8 cellular contexts compared by ENCODE assay signal in the genomic region with DNA sequence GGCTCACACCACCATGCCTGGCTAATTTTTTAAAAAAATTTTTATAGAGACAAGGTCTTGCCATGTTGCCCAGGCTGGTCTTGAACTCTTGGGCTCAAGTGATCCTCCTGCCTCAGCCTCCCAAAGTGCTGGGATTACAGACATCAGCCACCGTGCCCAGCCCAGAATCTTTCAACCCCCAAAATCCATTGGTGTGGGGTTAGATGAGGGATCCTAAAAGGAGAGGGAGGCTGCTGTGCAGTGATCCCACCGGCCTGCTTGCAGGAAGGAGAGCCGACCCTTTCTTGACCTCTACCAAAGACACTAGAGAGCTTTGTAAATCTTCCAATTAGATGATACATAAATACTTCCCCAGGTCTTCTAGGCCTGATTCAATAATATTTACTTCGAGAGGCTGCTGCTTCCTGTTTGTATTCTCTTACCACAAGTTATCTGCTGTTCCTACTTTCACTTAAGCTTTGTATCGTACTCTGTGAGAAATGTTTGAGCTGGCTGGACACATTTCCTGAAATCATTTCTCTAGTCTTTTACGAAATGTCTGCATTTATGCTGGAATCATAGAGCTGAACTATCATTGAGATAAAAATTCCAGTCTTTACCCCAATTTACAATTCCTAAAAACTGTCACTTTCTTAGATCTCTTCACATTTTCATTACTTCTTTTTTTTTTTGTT. TPM values are rescaled to one million over a fixed set of nuclear protein-coding genes. Genes with fewer than 3 reads are reported as not detected.
DNase-seq lines count a peak whose midpoint lies in the region; ATAC-seq and TF ChIP-seq lines count a peak whose summit lies in the region.

No MANE protein-coding gene starts in this region.

- no peaks in the 10 kb centered on the region for H3K9me2 ChIP-seq in PC-9 (ENCODE audit: insufficient read depth)

- BruUV-seq in PC-9 (replicated peaks; lab: Mats Ljungman, UMichigan): no TSS peak

- intact Hi-C loops in PC-9 (cut with micrococcal nuclease; ENCODE audit: unreplicated experiment): no loop called here

- no peak overlapping the region for H3K4me2 ChIP-seq in PC-9

- H3K36me3 ChIP-seq in SJSA1 (no peaks in the 10 kb centered on the region), PC-9 (ENCODE audit: low read depth) (no peaks in the 10 kb centered on the region)

- no peak overlapping the region for H2AFZ ChIP-seq in PC-9

- peaks cover 26% of the 10 kb centered on the region for H3K4me1 ChIP-seq in SJSA1 (replicated peaks)
- H3K4me1 ChIP-seq in PC-9 (replicated peaks; ENCODE audit: insufficient read depth): no peaks in the 10 kb centered on the region

- no peaks in the 10 kb centered on the region for H3K79me2 ChIP-seq in PC-9 (ENCODE audit: low read depth)

- H3K9me3 ChIP-seq in SJSA1 (replicated peaks): no peaks in the 10 kb centered on the region
- no peaks in the 10 kb centered on the region for H3K9me3 ChIP-seq in PC-9 (ENCODE audit: insufficient read depth, low read depth)

- TF ChIP-seq CTCF in PC-9 (conservative IDR thresholded peaks at IDR 0.05): no peak

- H3K27me3 ChIP-seq in SJSA1 (replicated peaks) (no peaks in the 10 kb centered on the region), PC-9 (ENCODE audit: insufficient read depth, low read depth) (no peaks in the 10 kb centered on the region)

- CTCF ChIA-PET in PC-9 (lab: Charles Lee): no interaction called here

- H3K27ac ChIP-seq in SJSA1 (peak overlapping the region; percentile 24), skin epidermis (peak overlapping the region in 19 of 21 experiments; percentile 12 to 81 (median 66)), PC-9 (no peak overlapping the region)

- H3K4me3 ChIP-seq in SJSA1 (no peak overlapping the region), skin epidermis (no peak overlapping the region), PC-9 (no peak overlapping the region)

- ATAC-seq in GM19468 (IDR thresholded peaks at IDR 0.05; ENCODE audit: extremely low read depth, unreplicated experiment): peak; percentile 56
- ATAC-seq in GM21825 (IDR thresholded peaks at IDR 0.05; ENCODE audit: unreplicated experiment): no peak

- H3F3A ChIP-seq in PC-9 (ENCODE audit: insufficient read depth, low read depth): 0 out of 2 replicates have a peak, but pooled peaks cover 6% of the 10 kb centered on the region

- POLR2A ChIA-PET in PC-9 (lab: Charles Lee; ENCODE audit: unreplicated experiment): no interaction called here

- H4K20me1 ChIP-seq in PC-9 (ENCODE audit: insufficient read depth): no peaks in the 10 kb centered on the region

- DNase-seq in SJSA1 (ENCODE audit: low read depth in 1 of 2, low spot score in 2 of 2) (peak in 1 of 2 experiments; percentile 69), fibroblast of peridontal ligament (ENCODE audit: extremely low read depth) (peak; percentile 70), PC-9 (no peak), iPS-NIHi7 (ENCODE audit: extremely low spot score) (no peak), NCI-H2107 treated with DMSO at 0.1 percent for 48 hours (lab: John Stamatoyannopoulos, UW; ENCODE audit: unreplicated experiment) (no peak)

RNA-seq across cellular contexts. Expression of a gene that starts 49.3 kb away (rescaled TPM):
- total RNA-seq in SJSA1 (2014; rRNA removed; shearing (Covaris generic)): 119 and 139 TPM in 2 replicates
- 107 and 117 TPM in 2 replicates for total RNA-seq in PC-9 (2021)

RNA-seq across cellular contexts. Expression of a gene that starts 51.2 kb away (rescaled TPM):
- total RNA-seq in SJSA1 (2014; rRNA removed; shearing (Covaris generic)): 200 and 254 TPM in 2 replicates
- 225 and 234 TPM in 2 replicates for total RNA-seq in PC-9 (2021)
